ENCODE assay signal across 7 cellular contexts in genomic region chr11:67995579-67995978, GRCh38. TPM values are rescaled to one million over a fixed set of nuclear protein-coding genes. Genes with fewer than 3 reads are reported as not detected.
"Had no signal": no experiment of that assay in that cellular context is flagged by ENCODE, and none has a peak within 500 bp of the region (broad histone marks: within the 10 kb centered on the region; RNA-seq: fewer than 3 reads in every experiment).

No MANE protein-coding gene starts in this region.

RNA-seq across cellular contexts. Expression of gene ALDH3B1, which starts 14.5 kb away (rescaled TPM):
- total RNA-seq: activated CD4-positive, alpha-beta memory T cell treated with anti-CD3 and anti-CD28 coated beads, Interleukin-2, amount 10 ng/mL, durations not matched to agents 7 days and 5 days; activated CD4-positive, alpha-beta T cell treated with anti-CD3 and anti-CD28 coated beads for 36 hours; activated CD8-positive, alpha-beta memory T cell treated with anti-CD3 and anti-CD28 coated beads, Interleukin-2, amount 10 ng/mL, durations not matched to agents 7 days and 5 days; activated CD8-positive, alpha-beta T cell treated with anti-CD3 and anti-CD28 coated beads, Interleukin-2, amount 10 ng/mL, durations not matched to agents 7 days and 5 days; activated T-helper 1 cell treated with anti-CD3 and anti-CD28 coated beads, Interleukin-12 subunit alpha, Interleukin-12 subunit beta, Interleukin-2, Interleukin-4 antibody, amounts not matched to agents 30 ng/mL and 10 ng/mL and 1 ng/mL, durations not matched to agents 14 hours and 24 hours and 36 hours; T-helper 1 cell treated with Interleukin-12 subunit alpha and Interleukin-12 subunit beta and Interleukin-4 antibody, amounts not matched to agents 30 ng/mL and 1 ng/mL, for 36 hours; T-helper 2 cell treated with Interferon-gamma antibody and Interleukin-4, amounts not matched to agents 100 ng/mL and 5 ng/mL, for 36 hours had no signal
